ENCODE assay signal across 15 cellular contexts in genomic region chr9:97057651-97058050, GRCh38. TPM values are rescaled to one million over a fixed set of nuclear protein-coding genes. Genes with fewer than 3 reads are reported as not detected.
DNase-seq lines count a peak whose midpoint lies in the region; ATAC-seq, FAIRE-seq and TF ChIP-seq lines count a peak whose summit lies in the region.
"Had no signal": no experiment of that assay in that cellular context is flagged by ENCODE, and none has a peak within 500 bp of the region (broad histone marks: within the 10 kb centered on the region; RNA-seq: fewer than 3 reads in every experiment).

No MANE protein-coding gene starts in this region.

- H2BK5ac ChIP-seq in H1 (ENCODE audit: low read depth, low read length) = no peak overlapping the region

- H3K4me1 ChIP-seq in GM23338 (ENCODE audit: insufficient read depth) (peaks cover 23% of the 10 kb centered on the region), OCI-LY7 (ENCODE audit: insufficient read depth, low read length, poor library complexity, severe bottlenecking) (no peaks in the 10 kb centered on the region), H1 (replicated peaks in 1 of 4; ENCODE audit: control insufficient read depth in 3 of 4, insufficient read depth in 4 of 4, low read length in 3 of 4) (peaks cover 7 to 15% (median 11%) of the 10 kb centered on the region in 4 experiments)
- H3K4me1 ChIP-seq: A549, BLaER1, HAP-1 had no signal

- intact Hi-C loops in OCI-LY7 (cut with micrococcal nuclease; ENCODE audit: unreplicated experiment) = no loop called here

- H3K79me1 ChIP-seq in H1 (ENCODE audit: low read depth, low read length) = no peaks in the 10 kb centered on the region

- H3K4me1 Mint-ChIP-seq in GM23338 = peaks cover 20% of the 10 kb centered on the region
- H3K4me1 Mint-ChIP-seq: CD8-positive, alpha-beta memory T cell had no signal

- no peak overlapping the region for H4K8ac ChIP-seq in H1 (ENCODE audit: extremely low read depth, insufficient read depth, low read length)

- no peak overlapping the region for H3K9ac ChIP-seq in H1 (replicated peaks in 1 of 4; ENCODE audit: extremely low read depth in 1 of 4, low read depth in 3 of 4, low read length in 3 of 4)
- H3K9ac ChIP-seq: BLaER1 had no signal

- H3K36me3 ChIP-seq in GM23338 (ENCODE audit: insufficient read depth) = no peaks in the 10 kb centered on the region
- no peaks in the 10 kb centered on the region for H3K36me3 ChIP-seq in OCI-LY7 (ENCODE audit: insufficient read depth, low read length)
- H3K36me3 ChIP-seq in H1 (ENCODE audit: control insufficient read depth in 2 of 4, insufficient read depth in 4 of 4, low read length in 3 of 4) = no peaks in the 10 kb centered on the region
- H3K36me3 ChIP-seq: BLaER1, HAP-1 had no signal

- H3K27ac ChIP-seq in GM23338 (ENCODE audit: low read depth) (no peak overlapping the region), OCI-LY7 (ENCODE audit: low read depth, low read length, poor library complexity, severe bottlenecking) (no peak overlapping the region), H1 (ENCODE audit: low read depth, low read length) (no peak overlapping the region)
- H3K27ac ChIP-seq: A549, BLaER1, HL-60 had no signal

- no peak overlapping the region for H3K23ac ChIP-seq in H1 (ENCODE audit: insufficient read length)

- H3K36me3 Mint-ChIP-seq in GM23338 (ENCODE audit: low read depth) = no peaks in the 10 kb centered on the region
- H3K36me3 Mint-ChIP-seq: CD8-positive, alpha-beta memory T cell had no signal

- TF ChIP-seq POLR2A in H1 (IDR thresholded peaks at IDR 0.05; ENCODE audit: control extremely low read depth in 1 of 2, low read depth in 2 of 2, low read length in 2 of 2) = no peak

- H4K91ac ChIP-seq in H1 (replicated peaks; ENCODE audit: insufficient read length, low read length) = no peak overlapping the region

- H3K23me2 ChIP-seq in H1 (ENCODE audit: low read depth, low read length) = no peaks in the 10 kb centered on the region

- WGBS in H1 (ENCODE audit: extremely low coverage in 1 of 2, insufficient coverage in 1 of 2, insufficient read length in 1 of 2, insufficient replicate concordance in 2 of 2, low coverage in 1 of 2, low lambda C conversion rate in 2 of 2, missing lambda C conversion rate in 1 of 2), 2 experiments = 97% methylated on average over 5 of the region's 5 CpGs; no CpG with 5 or more reads in 1 of the 2 experiments

- no peak for ATAC-seq in GM23338
- ATAC-seq in HG03342 (IDR thresholded peaks at IDR 0.05; ENCODE audit: unreplicated experiment) = no peak
- ATAC-seq: A549 had no signal

- H3K79me2 ChIP-seq in GM23338 (replicated peaks; ENCODE audit: insufficient read depth) (no peaks in the 10 kb centered on the region), OCI-LY7 (ENCODE audit: insufficient read depth, low read depth, low read length) (no peaks in the 10 kb centered on the region), H1 (ENCODE audit: control insufficient read depth in 1 of 2, insufficient read depth in 2 of 2, low read length in 2 of 2) (no peaks in the 10 kb centered on the region)

- no peak for FAIRE-seq in H1 (lab: Jason Lieb, UNC)
- FAIRE-seq: A549 had no signal

- no peak for TF ChIP-seq EP300 in H1 (IDR thresholded peaks at IDR 0.05; ENCODE audit: borderline replicate concordance in 1 of 2, low read depth in 2 of 2, low read length in 2 of 2)

- H4K5ac ChIP-seq in H1 (ENCODE audit: insufficient read length, low read depth, low read length) = no peak overlapping the region

- TF ChIP-seq RAD21 in H1 (IDR thresholded peaks at IDR 0.05 in 1 of 2, conservative IDR thresholded peaks at IDR 0.05 in 1 of 2; ENCODE audit: low read depth in 2 of 2, low read length in 2 of 2) = peak in 1 of 2 experiments; percentile 34; a peak in 1 of 4 replicates

- H2BK120ac ChIP-seq in H1 (replicated peaks; ENCODE audit: low read depth, low read length) = no peak overlapping the region

- no peak overlapping the region for H3K56ac ChIP-seq in H1 (replicated peaks; ENCODE audit: insufficient read length, low read depth, low read length)

- peak; percentile 29 for DNase-seq in GM23338 (ENCODE audit: low spot score)
- DNase-seq in OCI-LY7 (ENCODE audit: low spot score) = no peak
- no peak for DNase-seq in H1 (ENCODE audit: low read depth in 1 of 2, low spot score in 2 of 2)
- no peak for DNase-seq in central memory CD4-positive, alpha-beta T cell
- DNase-seq in EL = no peak
- no peak for DNase-seq in effector CD4-positive, alpha-beta T cell
- DNase-seq: AML-193; Caco-2; CD8-positive, alpha-beta memory T cell; DND-41 had no signal

- no peak overlapping the region for H3K4me3 Mint-ChIP-seq in GM23338
- H3K4me3 Mint-ChIP-seq: CD8-positive, alpha-beta memory T cell had no signal

- no peaks in the 10 kb centered on the region for H3K27me3 ChIP-seq in GM23338 (ENCODE audit: insufficient read depth)
- H3K27me3 ChIP-seq in H1 (replicated peaks in 1 of 4; ENCODE audit: control insufficient read depth in 3 of 4, extremely low read depth in 1 of 4, insufficient read depth in 3 of 4, low read length in 3 of 4) = no peaks in the 10 kb centered on the region
- H3K27me3 ChIP-seq: BLaER1 had no signal

- no peak overlapping the region for H3K4me2 ChIP-seq in GM23338
- H3K4me2 ChIP-seq in OCI-LY7 (ENCODE audit: low read length) = no peak overlapping the region
- H3K4me2 ChIP-seq in H1 (ENCODE audit: insufficient read depth in 1 of 2, low read depth in 2 of 2, low read length in 2 of 2) = no peak overlapping the region
- H3K4me2 ChIP-seq: A549, BLaER1 had no signal

- POLR2A ChIA-PET in OCI-LY7 (lab: Charles Lee) (no interaction called here), H1 (lab: Charles Lee; ENCODE audit: partially characterized antibody) (interaction anchor here (1.1 kb wide), 1 partner anchor 12 kb away, joined by 3 read pairs; no protein-coding TSS in a partner anchor)

- H2BK12ac ChIP-seq in H1 (ENCODE audit: low read depth, low read length) = no peak overlapping the region

- H3K18ac ChIP-seq in H1 (ENCODE audit: extremely low read depth, low read length) = no peak overlapping the region

- H3K14ac ChIP-seq in H1 (ENCODE audit: insufficient read length) = no peak overlapping the region

- 0 out of 2 replicates have a peak, but pooled peaks cover 7% of the 10 kb centered on the region for H3F3A ChIP-seq in GM23338 (replicated peaks; ENCODE audit: low read depth)

- BruUV-seq in OCI-LY7 (replicated peaks; lab: Mats Ljungman, UMichigan) = no TSS peak

- H2BK15ac ChIP-seq in H1 (ENCODE audit: low read length) = 0 out of 2 replicates have a peak overlapping the region, but pooled peaks have one; percentile 95

- no peaks in the 10 kb centered on the region for H3K9me3 Mint-ChIP-seq in GM23338

- no peak overlapping the region for H2AK5ac ChIP-seq in H1 (ENCODE audit: low read depth, low read length)

- no peak overlapping the region for H3K4ac ChIP-seq in H1 (replicated peaks; ENCODE audit: insufficient read length, low read depth, low read length)

- no peaks in the 10 kb centered on the region for H4K20me1 ChIP-seq in GM23338 (replicated peaks; ENCODE audit: insufficient read depth)
- H4K20me1 ChIP-seq in OCI-LY7 (ENCODE audit: insufficient read depth, low read length) = no peaks in the 10 kb centered on the region
- no peaks in the 10 kb centered on the region for H4K20me1 ChIP-seq in H1 (replicated peaks in 1 of 2; ENCODE audit: control insufficient read depth in 1 of 2, insufficient read depth in 2 of 2, low read length in 2 of 2)
- H4K20me1 ChIP-seq: BLaER1 had no signal

- H3K9me3 ChIP-seq in OCI-LY7 (ENCODE audit: low read length) (no peaks in the 10 kb centered on the region), H1 (ENCODE audit: insufficient read depth in 2 of 2, low read depth in 1 of 2, low read length in 1 of 2) (no peaks in the 10 kb centered on the region)
- H3K9me3 ChIP-seq: A549, BLaER1, Caco-2, HAP-1 had no signal

- peaks cover 4% of the 10 kb centered on the region; the same call in 1 of the 2 replicates for H3K9me2 ChIP-seq in GM23338 (ENCODE audit: insufficient read depth)
- no peaks in the 10 kb centered on the region for H3K9me2 ChIP-seq in OCI-LY7 (ENCODE audit: insufficient read depth, low read length)

- no peak overlapping the region for H2BK20ac ChIP-seq in H1 (ENCODE audit: low read length)

- TF ChIP-seq CTCF in GM23338 (conservative IDR thresholded peaks at IDR 0.05; ENCODE audit: low read depth in 2 of 2) (peak; percentile 49 to 60), OCI-LY7 (conservative IDR thresholded peaks at IDR 0.05; ENCODE audit: low read length) (0 out of 2 replicates have a peak, but pooled peaks have one; percentile 28), H1 (IDR thresholded peaks at IDR 0.05; ENCODE audit: control extremely low read depth in 1 of 3, insufficient read depth in 1 of 3, low read depth in 1 of 3, low read length in 3 of 3) (peak; percentile 27 to 42 (median 28); a peak in 3 of 4 replicates)

- CTCF ChIA-PET in OCI-LY7 (lab: Charles Lee; ENCODE audit: unreplicated experiment) (no interaction called here), H1 (lab: Charles Lee; ENCODE audit: partially characterized antibody) (interaction anchor here (1.7 kb wide), 1 partner anchor 16 kb away, joined by 4 read pairs; no protein-coding TSS in a partner anchor)

- no peak overlapping the region for H2AFZ ChIP-seq in GM23338
- H2AFZ ChIP-seq in OCI-LY7 (ENCODE audit: low read length) = no peak overlapping the region
- H2AFZ ChIP-seq in H1 (ENCODE audit: low read length) = no peak overlapping the region

- no peak overlapping the region for H3K27ac Mint-ChIP-seq in GM23338

- peaks cover 6% of the 10 kb centered on the region for H3K27me3 Mint-ChIP-seq in GM23338 (ENCODE audit: insufficient read depth, low read depth, poor library complexity)

- H3K4me3 ChIP-seq in GM23338 (no peak overlapping the region), OCI-LY7 (ENCODE audit: low read depth, low read length, poor library complexity, severe bottlenecking) (no peak overlapping the region), H1 (ENCODE audit: extremely low read depth in 1 of 4, insufficient read depth in 2 of 4, low read depth in 3 of 4, low read length in 4 of 4) (no peak overlapping the region)
- H3K4me3 ChIP-seq: A549, BLaER1, HAP-1 had no signal

TF ChIP-seq in GM23338, 12 proteins besides CTCF, POLR2A, EP300 and RAD21 (continues in another document):
- TF ChIP-seq STAT1 (IDR thresholded peaks at IDR 0.05; ENCODE audit: unreplicated experiment) = no peak

RNA-seq across cellular contexts. Expression of gene CTSV, which starts 18.7 kb away (rescaled TPM):
- 59.1 and 63.4 TPM in 2 replicates for total RNA-seq in GM23338 (2014; rRNA removed; shearing (Covaris generic))
- 89.9 and 97.9 TPM in 2 replicates for polyA plus RNA-seq in GM23338 (2016; fragmentation: Nextera tagmentation; extraction: Ambion mirVana)
- total RNA-seq in OCI-LY7 (2014; rRNA removed; shearing (Covaris generic)) = 1.3 TPM in 2 replicates
- 0.25 and 0.31 TPM in 2 replicates for total RNA-seq in OCI-LY7 (2022)
- 113 and 114 TPM in 2 replicates for total RNA-seq in H1 (2021; fragmentation: NEBNext Ultra II Directional; extraction: Animal tissue kit (Norgen Biotek cat#: 25700))
- 57.0 and 91.0 TPM in 2 replicates for polyA plus RNA-seq in H1 (2011; rRNA removed)
- polyA plus RNA-seq in H1 (2011; cell fraction: cytosol; rRNA removed) = 120 TPM
- 49.1 TPM for polyA plus RNA-seq in H1 (2011; cell fraction: nucleus; rRNA removed)
- 144 to 161 TPM (median 149 TPM) in 4 replicates for polyA plus RNA-seq in H1 (2012, experiment 1 of 2)
- 23.4 TPM for polyA plus RNA-seq in H1 (2012, experiment 2 of 2)
- 96.5 TPM for polyA plus RNA-seq in H1 (2013, experiment 1 of 2)
- polyA plus RNA-seq in H1 (2013, experiment 2 of 2) = 110 TPM
- polyA minus RNA-seq in H1 (2011; rRNA and poly(A)+ RNA removed) = 71.6 and 77.0 TPM in 2 replicates
- polyA minus RNA-seq in H1 (2011; cell fraction: cytosol; rRNA and poly(A)+ RNA removed) = 21.8 TPM
- polyA minus RNA-seq in H1 (2011; cell fraction: nucleus; rRNA and poly(A)+ RNA removed) = 36.7 TPM
- polyA plus RNA-seq: CD8-positive, alpha-beta memory T cell had no signal

Comparison
In these comparisons a context has a peak if more than half of its experiments do, and no peak if none do; other contexts are left out.
1. RNA of gene CTSV, which starts 18.7 kb away (total RNA-seq): 113 to 114 TPM in H1 and 59.1 to 63.4 TPM in GM23338; 0.25 to 1.3 TPM in OCI-LY7; every median in the first group is over 10 times any median in the second.
2. Peak in every context shown above with its lines, with median percentiles within 50 percentile points of each other: CTCF ChIP-seq.